In the genomic region with DNA sequence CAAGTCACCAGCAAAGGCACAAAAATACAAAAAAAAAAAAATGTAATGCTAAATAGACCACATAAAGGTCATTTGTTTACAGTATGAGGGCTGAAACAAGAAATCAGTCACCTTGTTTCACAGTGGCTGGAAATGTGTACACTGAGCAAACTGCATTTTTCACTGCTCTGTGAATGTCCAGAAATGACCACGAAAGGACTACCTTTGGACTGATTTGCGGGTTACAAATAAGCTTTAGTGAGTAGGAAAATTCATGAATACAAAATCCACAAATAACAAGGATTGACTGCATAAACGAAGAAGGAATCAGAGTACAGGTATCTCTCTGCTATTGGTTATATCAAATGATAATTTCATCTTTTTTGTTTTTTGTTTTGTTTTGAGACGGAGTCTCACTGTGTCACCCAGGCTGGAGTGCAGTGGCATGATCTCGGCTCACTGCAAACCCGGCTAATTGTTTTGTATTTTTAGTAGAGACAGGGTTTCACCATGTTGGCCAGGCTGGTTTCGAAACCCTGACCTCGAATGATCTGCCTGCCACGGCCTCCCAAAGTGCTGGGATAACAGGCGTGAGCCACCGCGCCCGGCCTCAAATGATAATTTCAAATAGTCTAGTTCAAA, we compare ENCODE assay signal across 13 cellular contexts. TPM values are rescaled to one million over a fixed set of nuclear protein-coding genes. Genes with fewer than 3 reads are reported as not detected.
DNase-seq lines count a peak whose midpoint lies in the region; ATAC-seq and TF ChIP-seq lines count a peak whose summit lies in the region.
"Had no signal": no experiment of that assay in that cellular context is flagged by ENCODE, and none has a peak within 500 bp of the region (broad histone marks: within the 10 kb centered on the region; RNA-seq: fewer than 3 reads in every experiment).

No MANE protein-coding gene starts in this region.

- no peaks in the 10 kb centered on the region for H4K20me1 ChIP-seq in OCI-LY7 (ENCODE audit: insufficient read depth, low read length)

- intact Hi-C loops in activated CD8-positive, alpha-beta T cell treated with anti-CD3 and anti-CD28 coated beads for 36 hours (cut with micrococcal nuclease): no loop called here
- intact Hi-C loops in OCI-LY7 (cut with micrococcal nuclease; ENCODE audit: unreplicated experiment): no loop called here

- TF ChIP-seq RAD21 in liver (IDR thresholded peaks at IDR 0.05): peak; percentile 2 to 20

- no TSS peak for BruUV-seq in OCI-LY7 (replicated peaks; lab: Mats Ljungman, UMichigan)

- no peaks in the 10 kb centered on the region for H3K27me3 ChIP-seq in liver (ENCODE audit: control insufficient read depth in 4 of 4, insufficient read depth in 4 of 4, low read length in 3 of 4)
- H3K27me3 ChIP-seq: neural progenitor cell, SJSA1 had no signal

- peaks cover 99% of the 10 kb centered on the region for H3K79me2 ChIP-seq in OCI-LY7 (ENCODE audit: insufficient read depth, low read depth, low read length)

- H2AFZ ChIP-seq in OCI-LY7 (ENCODE audit: low read length): no peak overlapping the region
- H2AFZ ChIP-seq: neural progenitor cell had no signal

- no peaks in the 10 kb centered on the region for H3K36me3 ChIP-seq in liver (ENCODE audit: control insufficient read depth in 4 of 4, insufficient read depth in 3 of 4, low read depth in 1 of 4, low read length in 3 of 4)
- no peaks in the 10 kb centered on the region for H3K36me3 ChIP-seq in OCI-LY7 (ENCODE audit: insufficient read depth, low read length)
- H3K36me3 ChIP-seq: neural progenitor cell, SJSA1 had no signal

- H3K9ac ChIP-seq in liver (ENCODE audit: low read depth in 1 of 2, low read length in 2 of 2): no peak overlapping the region
- H3K9ac ChIP-seq: neural progenitor cell had no signal

- H3K4me3 Mint-ChIP-seq in activated naive CD4-positive, alpha-beta T cell treated with anti-CD3 and anti-CD28 coated beads, Interleukin-2, amount 50 U/mL, for 24 hours: peak overlapping the region; percentile 68
- H3K4me3 Mint-ChIP-seq in activated CD8-positive, alpha-beta T cell treated with anti-CD3 and anti-CD28 coated beads for 36 hours: no peak overlapping the region
- H3K4me3 Mint-ChIP-seq: neural progenitor cell had no signal

- TF ChIP-seq CTCF in activated CD8-positive, alpha-beta T cell treated with anti-CD3 and anti-CD28 coated beads for 36 hours (IDR thresholded peaks at IDR 0.05): no peak
- TF ChIP-seq CTCF in liver (IDR thresholded peaks at IDR 0.05; ENCODE audit: low read depth, low read length, missing input control): no peak
- no peak for TF ChIP-seq CTCF in OCI-LY7 (conservative IDR thresholded peaks at IDR 0.05; ENCODE audit: low read length)

- no peak overlapping the region for H3K4me2 ChIP-seq in OCI-LY7 (ENCODE audit: low read length)
- H3K4me2 ChIP-seq: neural progenitor cell had no signal

- H3K9me3 Mint-ChIP-seq in activated naive CD4-positive, alpha-beta T cell treated with anti-CD3 and anti-CD28 coated beads, Interleukin-2, amount 50 U/mL, for 24 hours: no peaks in the 10 kb centered on the region
- no peaks in the 10 kb centered on the region for H3K9me3 Mint-ChIP-seq in activated CD8-positive, alpha-beta T cell treated with anti-CD3 and anti-CD28 coated beads for 36 hours
- H3K9me3 Mint-ChIP-seq: neural progenitor cell had no signal

- POLR2A ChIA-PET in activated CD8-positive, alpha-beta T cell treated with anti-CD3 and anti-CD28 coated beads for 36 hours (lab: Charles Lee): interaction anchor here (1.4 to 2.0 kb wide), 3 partner anchors 14 to 28 kb away, joined by 3 to 5 read pairs (median 5); no protein-coding TSS in a partner anchor
- POLR2A ChIA-PET in OCI-LY7 (lab: Charles Lee): interaction anchor here (0.7 to 1.9 kb wide), 5 partner anchors 9 to 62 kb away, joined by 3 to 9 read pairs (median 4); no protein-coding TSS in a partner anchor

- H3K4me1 Mint-ChIP-seq in activated naive CD4-positive, alpha-beta T cell treated with anti-CD3 and anti-CD28 coated beads, Interleukin-2, amount 50 U/mL, for 24 hours: peaks cover 77% of the 10 kb centered on the region
- H3K4me1 Mint-ChIP-seq in activated CD8-positive, alpha-beta T cell treated with anti-CD3 and anti-CD28 coated beads for 36 hours (ENCODE audit: low read depth): peaks cover 84% of the 10 kb centered on the region

- no peak for ATAC-seq in activated CD8-positive, alpha-beta T cell treated with anti-CD3 and anti-CD28 coated beads for 36 hours
- ATAC-seq in GM21526 (IDR thresholded peaks at IDR 0.05; ENCODE audit: low FRiP score, unreplicated experiment): no peak

- no peak for DNase-seq in activated naive CD4-positive, alpha-beta T cell treated with Interleukin-2 at 50 U/mL for 16 hours
- no peak for DNase-seq in activated CD8-positive, alpha-beta T cell treated with anti-CD3 and anti-CD28 coated beads for 36 hours
- DNase-seq in ureter (ENCODE audit: low spot score): peak; percentile 14
- no peak for DNase-seq in SIG-M5 treated with dmso at 0.1 percent for 504 hours (lab: John Stamatoyannopoulos, UW; ENCODE audit: unreplicated experiment)
- no peak for DNase-seq in OCI-LY7 (ENCODE audit: low spot score)
- DNase-seq: NCI-H1105 treated with DMSO at 0.1 percent for 48 hours, NCI-H2227 treated with DMSO at 0.1 percent for 48 hours had no signal

- H3K4me3 ChIP-seq in liver (ENCODE audit: low read depth in 1 of 3, low read length in 3 of 3): no peak overlapping the region
- no peak overlapping the region for H3K4me3 ChIP-seq in OCI-LY7 (ENCODE audit: low read depth, low read length, poor library complexity, severe bottlenecking)
- H3K4me3 ChIP-seq: lung, neural progenitor cell, SJSA1 had no signal

- H3K36me3 Mint-ChIP-seq in activated naive CD4-positive, alpha-beta T cell treated with anti-CD3 and anti-CD28 coated beads, Interleukin-2, amount 50 U/mL, for 24 hours: no peaks in the 10 kb centered on the region
- H3K36me3 Mint-ChIP-seq in activated CD8-positive, alpha-beta T cell treated with anti-CD3 and anti-CD28 coated beads for 36 hours (ENCODE audit: low read depth): peaks cover 15% of the 10 kb centered on the region
- H3K36me3 Mint-ChIP-seq: neural progenitor cell had no signal

- H3K27ac ChIP-seq in liver (ENCODE audit: low read depth in 1 of 2, low read length in 2 of 2) (peak overlapping the region; percentile 49 to 68), OCI-LY7 (ENCODE audit: low read depth, low read length, poor library complexity, severe bottlenecking) (no peak overlapping the region)
- H3K27ac ChIP-seq: neural progenitor cell, SJSA1 had no signal

- H3K9me2 ChIP-seq in OCI-LY7 (ENCODE audit: insufficient read depth, low read length): no peaks in the 10 kb centered on the region

- peaks cover 12 to 46% (median 28%) of the 10 kb centered on the region in 4 donors for H3K4me1 ChIP-seq in liver (ENCODE audit: control insufficient read depth in 4 of 4, insufficient read depth in 4 of 4, low read length in 3 of 4)
- H3K4me1 ChIP-seq in OCI-LY7 (ENCODE audit: insufficient read depth, low read length, poor library complexity, severe bottlenecking): peaks cover 66% of the 10 kb centered on the region
- H3K4me1 ChIP-seq: neural progenitor cell had no signal

- CTCF ChIA-PET in activated CD8-positive, alpha-beta T cell treated with anti-CD3 and anti-CD28 coated beads for 36 hours (lab: Charles Lee): interaction anchor here (0.6 kb wide), 1 partner anchor 44 kb away, joined by 3 read pairs; no protein-coding TSS in a partner anchor
- CTCF ChIA-PET in OCI-LY7 (lab: Charles Lee; ENCODE audit: unreplicated experiment): no interaction called here

- H3K27ac Mint-ChIP-seq in activated naive CD4-positive, alpha-beta T cell treated with anti-CD3 and anti-CD28 coated beads, Interleukin-2, amount 50 U/mL, for 24 hours: peak overlapping the region; percentile 89
- H3K27ac Mint-ChIP-seq in activated CD8-positive, alpha-beta T cell treated with anti-CD3 and anti-CD28 coated beads for 36 hours: peak overlapping the region; percentile 83
- H3K27ac Mint-ChIP-seq: neural progenitor cell had no signal

- H3K27me3 Mint-ChIP-seq in activated naive CD4-positive, alpha-beta T cell treated with anti-CD3 and anti-CD28 coated beads, Interleukin-2, amount 50 U/mL, for 24 hours: no peaks in the 10 kb centered on the region
- H3K27me3 Mint-ChIP-seq in activated CD8-positive, alpha-beta T cell treated with anti-CD3 and anti-CD28 coated beads for 36 hours: no peaks in the 10 kb centered on the region

- H3K9me3 ChIP-seq in liver (ENCODE audit: control insufficient read depth in 4 of 4, low read length in 3 of 4) (no peaks in the 10 kb centered on the region), OCI-LY7 (ENCODE audit: low read length) (no peaks in the 10 kb centered on the region)
- H3K9me3 ChIP-seq: SJSA1 had no signal

- 34% methylated on average over 13 of the region's 13 CpGs for WGBS in liver

TF ChIP-seq in liver, 16 proteins besides CTCF, POLR2A, EP300 and RAD21 (continues in another document):
- TF ChIP-seq RXRA (IDR thresholded peaks at IDR 0.05) (peak; percentile 54 to 82), NR2F2 (IDR thresholded peaks at IDR 0.05) (no peak), FOXA1 (IDR thresholded peaks at IDR 0.05) (no peak), ATF3 (IDR thresholded peaks at IDR 0.05) (no peak), HNF4G (IDR thresholded peaks at IDR 0.05) (peak; percentile 28), HNF4A (conservative IDR thresholded peaks at IDR 0.05) (peak; percentile 61 to 64), EGR1 (IDR thresholded peaks at IDR 0.05; ENCODE audit: low read depth in 2 of 2) (no peak)
- TF ChIP-seq, protein P1, sequence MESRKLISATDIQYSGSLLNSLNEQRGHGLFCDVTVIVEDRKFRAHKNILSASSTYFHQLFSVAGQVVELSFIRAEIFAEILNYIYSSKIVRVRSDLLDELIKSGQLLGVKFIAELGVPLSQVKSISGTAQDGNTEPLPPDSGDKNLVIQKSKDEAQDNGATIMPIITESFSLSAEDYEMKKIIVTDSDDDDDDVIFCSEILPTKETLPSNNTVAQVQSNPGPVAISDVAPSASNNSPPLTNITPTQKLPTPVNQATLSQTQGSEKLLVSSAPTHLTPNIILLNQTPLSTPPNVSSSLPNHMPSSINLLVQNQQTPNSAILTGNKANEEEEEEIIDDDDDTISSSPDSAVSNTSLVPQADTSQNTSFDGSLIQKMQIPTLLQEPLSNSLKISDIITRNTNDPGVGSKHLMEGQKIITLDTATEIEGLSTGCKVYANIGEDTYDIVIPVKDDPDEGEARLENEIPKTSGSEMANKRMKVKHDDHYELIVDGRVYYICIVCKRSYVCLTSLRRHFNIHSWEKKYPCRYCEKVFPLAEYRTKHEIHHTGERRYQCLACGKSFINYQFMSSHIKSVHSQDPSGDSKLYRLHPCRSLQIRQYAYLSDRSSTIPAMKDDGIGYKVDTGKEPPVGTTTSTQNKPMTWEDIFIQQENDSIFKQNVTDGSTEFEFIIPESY (IDR thresholded peaks at IDR 0.05): no peak

RNA-seq across cellular contexts. Expression of gene CYTH1, which starts 30.5 kb away (rescaled TPM):
- 10 to 100 TPM; 95.1 to 96.0 TPM for total RNA-seq in activated CD8-positive, alpha-beta T cell treated with anti-CD3 and anti-CD28 coated beads for 36 hours
- total RNA-seq in liver (10 to 100 TPM; 16.7 to 32.1 TPM), ureter (55.6 TPM), OCI-LY7 (2022) (148 and 156 TPM in 2 replicates)
- polyA plus RNA-seq in liver: 10 to 100 TPM; 15.4 to 24.5 TPM
- 73.0 and 88.1 TPM in 2 replicates for total RNA-seq in OCI-LY7 (2014; rRNA removed; shearing (Covaris generic))
